In genomic region chr1:34359411-34359810, GRCh38 we compare ENCODE assay signal across 7 cellular contexts.
"Had no signal": no experiment of that assay in that cellular context is flagged by ENCODE, and none has a peak within 500 bp of the region (broad histone marks: within the 10 kb centered on the region; RNA-seq: fewer than 3 reads in every experiment).

No MANE protein-coding gene starts in this region.

- ATAC-seq: GM23338, HCT116, HepG2 had no signal

- H3K4me2 ChIP-seq: GM23338 had no signal

- H3K9me3 ChIP-seq: HAP-1 had no signal

- H3K4me1 Mint-ChIP-seq: GM23338, IgD-negative memory B cell had no signal

- H3K4me3 Mint-ChIP-seq: GM23338, HFFc6, IgD-negative memory B cell had no signal

- H3K36me3 Mint-ChIP-seq: IgD-negative memory B cell had no signal

- H3K27ac ChIP-seq: HL-60 had no signal

- H3K9me3 Mint-ChIP-seq: GM23338 had no signal

- H3K4me3 ChIP-seq: GM23338, HAP-1 had no signal

- H3K27ac Mint-ChIP-seq: GM23338, HFFc6, IgD-negative memory B cell had no signal

- H3K4me1 ChIP-seq: HAP-1 had no signal

- H2AFZ ChIP-seq: GM23338 had no signal

- DNase-seq: HFFc6 had no signal

- H3K36me3 ChIP-seq: HAP-1 had no signal
